In the genomic region with DNA sequence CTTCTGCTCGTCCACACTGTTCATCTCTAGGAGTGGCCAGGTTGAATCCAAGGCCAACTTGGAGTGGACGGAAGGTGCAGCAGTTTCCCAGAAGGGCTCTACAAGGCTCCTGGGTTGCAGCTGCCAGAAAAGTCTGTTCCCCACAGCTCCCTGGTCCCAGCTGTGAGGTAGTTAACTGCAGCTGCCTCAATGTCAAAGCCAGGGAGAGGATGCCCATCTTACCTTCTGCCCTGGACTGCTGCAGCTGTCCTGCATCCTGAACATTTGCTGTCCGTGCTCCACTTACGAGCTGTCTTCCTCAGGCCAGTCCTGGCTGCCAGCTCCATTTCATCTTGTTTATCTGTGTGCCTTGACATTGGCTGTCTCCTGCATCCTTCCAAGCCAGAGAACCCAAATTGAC, we compare ENCODE assay signal across 22 cellular contexts.
A peak's percentile ranks its signal among the peaks of the same experiment; 100 is the strongest.
DNase-seq lines count a peak whose midpoint lies in the region; ATAC-seq and TF ChIP-seq lines count a peak whose summit lies in the region.
"Had no signal": no experiment of that assay in that cellular context is flagged by ENCODE, and none has a peak within 500 bp of the region (broad histone marks: within the 10 kb centered on the region; RNA-seq: fewer than 3 reads in every experiment).

No MANE protein-coding gene starts in this region.

- ATAC-seq in WTC11 (no peak), naive B cell (ENCODE audit: low read depth in 2 of 2) (no peak), GM19351 (IDR thresholded peaks at IDR 0.05; ENCODE audit: unreplicated experiment) (no peak)
- no peak for ATAC-seq in stimulated activated effector memory CD8-positive, alpha-beta T cell treated with anti-CD3 and anti-CD28 coated beads, Interleukin-12 subunit alpha, Interleukin-12 subunit beta, amount 100 ng/mL, for 72 hours
- ATAC-seq: GM12878, K562 had no signal

- no peak overlapping the region for H3K4me3 ChIP-seq in CD4-positive, alpha-beta memory T cell (ENCODE audit: low read length in 2 of 2)
- H3K4me3 ChIP-seq in MM.1S (ENCODE audit: low read length) (no peak overlapping the region), thyroid gland (replicated peaks in 1 of 3) (no peak overlapping the region)
- H3K4me3 ChIP-seq: GM12878, K562, SK-N-MC had no signal

- peaks cover 56% of the 10 kb centered on the region for H3K4me1 ChIP-seq in CD4-positive, alpha-beta memory T cell (ENCODE audit: insufficient read depth, low read length)
- H3K4me1 ChIP-seq in MM.1S (ENCODE audit: low read length), result no peaks in the 10 kb centered on the region
- peaks cover 2 to 4% of the 10 kb centered on the region in 2 donors for H3K4me1 ChIP-seq in thyroid gland

- CTCF ChIA-PET in CD4-positive, alpha-beta memory T cell (lab: Charles Lee; ENCODE audit: partially characterized antibody), result interaction anchor here (1.3 kb wide), 1 partner anchor 11 kb away, joined by 4 read pairs; no protein-coding TSS in a partner anchor
- CTCF ChIA-PET in WTC11 (lab: Charles Lee), result interaction anchor here (1.1 kb wide), 1 partner anchor 60 kb away, joined by 4 read pairs; no protein-coding TSS in a partner anchor

- no peaks in the 10 kb centered on the region for H4K20me1 ChIP-seq in MM.1S (ENCODE audit: insufficient read depth, low read length)

- no peaks in the 10 kb centered on the region for H3F3A ChIP-seq in MM.1S (ENCODE audit: insufficient read depth, low read length)

- H3K9ac ChIP-seq in MM.1S (ENCODE audit: low read length), result no peak overlapping the region

- no peak overlapping the region for H3K4me3 Mint-ChIP-seq in CD4-positive, alpha-beta memory T cell
- no peak overlapping the region for H3K4me3 Mint-ChIP-seq in WTC11
- H3K4me3 Mint-ChIP-seq in naive B cell, result no peak overlapping the region
- H3K4me3 Mint-ChIP-seq in stimulated activated effector memory CD8-positive, alpha-beta T cell treated with anti-CD3 and anti-CD28 coated beads, Interleukin-12 subunit alpha, Interleukin-12 subunit beta, amount 100 ng/mL, for 72 hours, result no peak overlapping the region

- H3K27ac ChIP-seq in CD4-positive, alpha-beta memory T cell (ENCODE audit: low read depth, low read length), result no peak overlapping the region
- no peak overlapping the region for H3K27ac ChIP-seq in MM.1S (ENCODE audit: low read length)
- H3K27ac ChIP-seq in thyroid gland, result no peak overlapping the region
- H3K27ac ChIP-seq: C4-2B, SK-N-MC had no signal

- no peaks in the 10 kb centered on the region for H3K9me2 ChIP-seq in MM.1S (replicated peaks; ENCODE audit: insufficient read depth, low read length)

- TF ChIP-seq POLR2A in thyroid gland (IDR thresholded peaks at IDR 0.05), result no peak

- H3K27me3 ChIP-seq in CD4-positive, alpha-beta memory T cell (ENCODE audit: insufficient read depth, low read length), result no peaks in the 10 kb centered on the region
- H3K27me3 ChIP-seq in MM.1S (replicated peaks; ENCODE audit: insufficient read depth, low read length) (no peaks in the 10 kb centered on the region), thyroid gland (no peaks in the 10 kb centered on the region)

- H3K36me3 Mint-ChIP-seq in CD4-positive, alpha-beta memory T cell, result peaks cover 0 to 18% of the 10 kb centered on the region in 2 donors
- H3K36me3 Mint-ChIP-seq in WTC11, result no peaks in the 10 kb centered on the region
- no peaks in the 10 kb centered on the region for H3K36me3 Mint-ChIP-seq in naive B cell
- H3K36me3 Mint-ChIP-seq in stimulated activated effector memory CD8-positive, alpha-beta T cell treated with anti-CD3 and anti-CD28 coated beads, Interleukin-12 subunit alpha, Interleukin-12 subunit beta, amount 100 ng/mL, for 72 hours, result peaks cover 7% of the 10 kb centered on the region

- DNase-seq in CD4-positive, alpha-beta memory T cell, result no peak
- DNase-seq in WTC11 (ENCODE audit: low spot score), result no peak
- no peak for DNase-seq in naive B cell
- DNase-seq in stimulated activated effector memory CD8-positive, alpha-beta T cell treated with anti-CD3 and anti-CD28 coated beads, Interleukin-12 subunit alpha, Interleukin-12 subunit beta, amount 100 ng/mL, for 72 hours (ENCODE audit: low spot score in 2 of 2), result no peak
- DNase-seq in MM.1S, result no peak
- DNase-seq in thyroid gland, result no peak
- DNase-seq: ACHN, COR-L47, DMS153, GOT3, NCI-H1417, NCI-H187, NCI-H226, NCI-H524, NCI-H82, OCI-M1, Right ventricle myocardium superior had no signal

- H3K9me3 ChIP-seq in CD4-positive, alpha-beta memory T cell (ENCODE audit: control insufficient read depth in 1 of 2, low read length in 2 of 2), result no peaks in the 10 kb centered on the region
- no peaks in the 10 kb centered on the region for H3K9me3 ChIP-seq in MM.1S (replicated peaks; ENCODE audit: insufficient read depth, low read length)
- H3K9me3 ChIP-seq in thyroid gland, result no peaks in the 10 kb centered on the region

- intact Hi-C loops in CD4-positive, alpha-beta memory T cell (cut with micrococcal nuclease), result no loop called here
- intact Hi-C loops in thyroid gland (cut with DNase I), result no loop called here

- no peak overlapping the region for H2AFZ ChIP-seq in MM.1S (ENCODE audit: low read length)

- H3K79me2 ChIP-seq in MM.1S (ENCODE audit: low read length), result 0 out of 2 replicates have a peak, but pooled peaks cover 4% of the 10 kb centered on the region

- TF ChIP-seq CTCF in WTC11 (IDR thresholded peaks at IDR 0.05) (no peak), MM.1S (IDR thresholded peaks at IDR 0.05; ENCODE audit: low read length) (no peak), thyroid gland (IDR thresholded peaks at IDR 0.05) (no peak)

- 78 to 85% methylated on average over 3 to 4 of the region's 4 CpGs for WGBS in thyroid gland, 2 donors

- peaks cover 41 to 84% (median 61%) of the 10 kb centered on the region in 4 donors for H3K4me1 Mint-ChIP-seq in CD4-positive, alpha-beta memory T cell
- H3K4me1 Mint-ChIP-seq in WTC11 (peaks cover 6% of the 10 kb centered on the region; the same call in 1 of the 2 replicates), naive B cell (peaks cover 31 to 43% (median 43%) of the 10 kb centered on the region in 3 donors)
- H3K4me1 Mint-ChIP-seq in stimulated activated effector memory CD8-positive, alpha-beta T cell treated with anti-CD3 and anti-CD28 coated beads, Interleukin-12 subunit alpha, Interleukin-12 subunit beta, amount 100 ng/mL, for 72 hours, result peaks cover 73% of the 10 kb centered on the region

- no peak overlapping the region for H3K4me2 ChIP-seq in MM.1S (ENCODE audit: low read depth, low read length)

- H3K9me3 Mint-ChIP-seq in CD4-positive, alpha-beta memory T cell, result peaks cover 0 to 5% (median 0%) of the 10 kb centered on the region in 8 donors
- H3K9me3 Mint-ChIP-seq in WTC11, result no peaks in the 10 kb centered on the region
- no peaks in the 10 kb centered on the region for H3K9me3 Mint-ChIP-seq in naive B cell
- H3K9me3 Mint-ChIP-seq in stimulated activated effector memory CD8-positive, alpha-beta T cell treated with anti-CD3 and anti-CD28 coated beads, Interleukin-12 subunit alpha, Interleukin-12 subunit beta, amount 100 ng/mL, for 72 hours, result no peaks in the 10 kb centered on the region

- peak overlapping the region in 4 of 7 donors; percentile 7 to 81 (median 63) for H3K27ac Mint-ChIP-seq in CD4-positive, alpha-beta memory T cell
- peak overlapping the region; percentile 16; the same call in 1 of the 2 replicates for H3K27ac Mint-ChIP-seq in WTC11
- peak overlapping the region in 5 of 6 donors; percentile 30 to 73 (median 61) for H3K27ac Mint-ChIP-seq in naive B cell
- peak overlapping the region; percentile 71 for H3K27ac Mint-ChIP-seq in stimulated activated effector memory CD8-positive, alpha-beta T cell treated with anti-CD3 and anti-CD28 coated beads, Interleukin-12 subunit alpha, Interleukin-12 subunit beta, amount 100 ng/mL, for 72 hours

- no peaks in the 10 kb centered on the region for H3K36me3 ChIP-seq in CD4-positive, alpha-beta memory T cell (ENCODE audit: insufficient read depth, low read length)
- H3K36me3 ChIP-seq in MM.1S (replicated peaks; ENCODE audit: insufficient read depth, low read length), result no peaks in the 10 kb centered on the region
- no peaks in the 10 kb centered on the region for H3K36me3 ChIP-seq in thyroid gland

- no peaks in the 10 kb centered on the region for H3K27me3 Mint-ChIP-seq in CD4-positive, alpha-beta memory T cell
- no peaks in the 10 kb centered on the region for H3K27me3 Mint-ChIP-seq in WTC11 (ENCODE audit: low read depth)
- no peaks in the 10 kb centered on the region for H3K27me3 Mint-ChIP-seq in naive B cell

- POLR2A ChIA-PET in CD4-positive, alpha-beta memory T cell (lab: Charles Lee; ENCODE audit: partially characterized antibody), result no interaction called here
- POLR2A ChIA-PET in WTC11 (lab: Charles Lee), result interaction anchor here (0.6 kb wide), 1 partner anchor 109 kb away, joined by 3 read pairs; no protein-coding TSS in a partner anchor

TF ChIP-seq in WTC11, 78 proteins besides CTCF, POLR2A, EP300 and RAD21:
- TF ChIP-seq, protein P1, sequence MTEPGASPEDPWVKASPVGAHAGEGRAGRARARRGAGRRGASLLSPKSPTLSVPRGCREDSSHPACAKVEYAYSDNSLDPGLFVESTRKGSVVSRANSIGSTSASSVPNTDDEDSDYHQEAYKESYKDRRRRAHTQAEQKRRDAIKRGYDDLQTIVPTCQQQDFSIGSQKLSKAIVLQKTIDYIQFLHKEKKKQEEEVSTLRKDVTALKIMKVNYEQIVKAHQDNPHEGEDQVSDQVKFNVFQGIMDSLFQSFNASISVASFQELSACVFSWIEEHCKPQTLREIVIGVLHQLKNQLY (CRISPR knock-in tag; IDR thresholded peaks at IDR 0.05), result no peak
- TF ChIP-seq CREM (CRISPR knock-in tag; IDR thresholded peaks at IDR 0.05), result no peak

Comparison
In these comparisons a context has a peak if more than half of its experiments do, and no peak if none do; other contexts are left out.
1. H3K27ac Mint-ChIP-seq: peak in every context shown above with its lines; median percentile 71 in stimulated activated effector memory CD8-positive, alpha-beta T cell treated with anti-CD3 and anti-CD28 coated beads, Interleukin-12 subunit alpha, Interleukin-12 subunit beta, amount 100 ng/mL, for 72 hours; 63 in CD4-positive, alpha-beta memory T cell; 61 in naive B cell; 16 in WTC11.